17 cellular contexts compared by ENCODE assay signal in the genomic region with DNA sequence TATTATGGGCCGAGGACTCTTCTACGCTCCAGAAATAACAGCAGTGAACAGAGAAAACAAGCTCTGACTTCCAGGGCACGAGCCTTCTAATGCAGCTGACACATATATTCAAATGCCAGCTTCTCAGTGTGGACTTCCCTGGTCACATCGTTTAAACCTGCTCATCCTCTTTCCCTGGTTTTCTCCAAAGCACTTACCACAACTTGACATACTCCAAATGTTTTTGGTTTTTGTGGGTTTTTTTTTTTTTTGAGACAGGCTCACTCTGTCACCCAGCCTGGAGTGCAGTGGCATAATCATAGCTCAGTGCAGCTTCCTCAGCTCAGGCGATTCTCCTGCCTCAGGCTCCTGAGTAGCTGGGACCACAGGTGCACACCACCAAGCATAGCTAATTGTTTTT.
DNase-seq lines count a peak whose midpoint lies in the region; ATAC-seq and TF ChIP-seq lines count a peak whose summit lies in the region.
"Had no signal": no experiment of that assay in that cellular context is flagged by ENCODE, and none has a peak within 500 bp of the region (broad histone marks: within the 10 kb centered on the region; RNA-seq: fewer than 3 reads in every experiment).

No MANE protein-coding gene starts in this region.

- no peak for DNase-seq in right atrium auricular region (ENCODE audit: low spot score)
- DNase-seq in Right ventricle myocardium superior = no peak
- peak; percentile 37 for DNase-seq in kidney epithelial cell (ENCODE audit: low read depth)
- no peak for DNase-seq in T-helper 2 cell
- DNase-seq in GM19238 (ENCODE audit: insufficient read length, low spot score) = no peak
- DNase-seq in foreskin melanocyte = no peak
- DNase-seq: activated CD4-positive, alpha-beta T cell treated with anti-CD3 and anti-CD28 coated beads, Interleukin-2, amount 10 ng/mL, durations not matched to agents 24 days and 14 days; Karpas-422; naive thymus-derived CD4-positive, alpha-beta T cell; NCI-H187 treated with DMSO at 0.1 percent for 48 hours; stimulated activated CD4-positive, alpha-beta T cell treated with anti-CD3 and anti-CD28 coated beads, Interleukin-2, amount 100 ng/mL, for 24 hours; upper lobe of left lung had no signal

- ATAC-seq in Right ventricle myocardium superior (ENCODE audit: poor library complexity) (no peak), SK-N-SH treated with all-trans-retinoic acid at 6 μM for 48 hours (peak; percentile 24), HG03095 (IDR thresholded peaks at IDR 0.05; ENCODE audit: unreplicated experiment) (no peak)
- ATAC-seq: activated naive CD4-positive, alpha-beta T cell treated with anti-CD3 and anti-CD28 coated beads, Interleukin-2, amount 50 U/mL, for 72 hours; left lobe of liver; naive thymus-derived CD4-positive, alpha-beta T cell had no signal

- H3K27ac ChIP-seq in right atrium auricular region = peak overlapping the region; percentile 87 to 94
- H3K27ac ChIP-seq: Peyer's patch had no signal

- H3K4me1 ChIP-seq in right atrium auricular region = peaks cover 0 to 82% of the 10 kb centered on the region in 2 donors

- H3K36me3 ChIP-seq in right atrium auricular region (no peaks in the 10 kb centered on the region), kidney epithelial cell (ENCODE audit: control insufficient read depth, insufficient read depth, low read length) (no peaks in the 10 kb centered on the region)
- H3K36me3 ChIP-seq: Peyer's patch, upper lobe of left lung had no signal

- intact Hi-C loops in Right ventricle myocardium superior (cut with DNase I) = loop anchor here (5.0 kb wide), 1 partner anchor 43 kb away; no protein-coding TSS in a partner anchor

- H3K4me3 ChIP-seq in right atrium auricular region (no peak overlapping the region), kidney epithelial cell (ENCODE audit: low read depth, low read length) (no peak overlapping the region)
- H3K4me3 ChIP-seq: Peyer's patch, upper lobe of left lung had no signal

- H3K27me3 ChIP-seq in right atrium auricular region (no peaks in the 10 kb centered on the region), kidney epithelial cell (ENCODE audit: control insufficient read depth, insufficient read depth, low read length) (no peaks in the 10 kb centered on the region)
- H3K27me3 ChIP-seq: Peyer's patch, upper lobe of left lung had no signal

- H3K9me3 ChIP-seq in right atrium auricular region = no peaks in the 10 kb centered on the region
- H3K9me3 ChIP-seq: Peyer's patch, upper lobe of left lung had no signal

- TF ChIP-seq CTCF in right atrium auricular region (IDR thresholded peaks at IDR 0.05) (no peak), kidney epithelial cell (IDR thresholded peaks at IDR 0.05; ENCODE audit: insufficient read depth, low read length, poor library complexity, severe bottlenecking) (no peak)

TF ChIP-seq in SK-N-SH treated with all-trans-retinoic acid at 6 μM for 48 hours, 23 proteins besides CTCF, POLR2A, EP300 and RAD21:
- TF ChIP-seq ISL1 (CRISPR knock-in tag; IDR thresholded peaks at IDR 0.05) (no peak), GLIS3 (CRISPR knock-in tag; IDR thresholded peaks at IDR 0.05) (no peak), CSDC2 (CRISPR knock-in tag; IDR thresholded peaks at IDR 0.05) (no peak), BACH2 (CRISPR knock-in tag; IDR thresholded peaks at IDR 0.05; ENCODE audit: borderline replicate concordance) (no peak), ZNF565 (CRISPR knock-in tag; conservative IDR thresholded peaks at IDR 0.05; ENCODE audit: low read depth) (no peak), ZFP30 (CRISPR knock-in tag; IDR thresholded peaks at IDR 0.05) (no peak), PPARA (CRISPR knock-in tag; IDR thresholded peaks at IDR 0.05; ENCODE audit: borderline replicate concordance) (no peak), ZNF8 (CRISPR knock-in tag; IDR thresholded peaks at IDR 0.05) (no peak), SNAI2 (CRISPR knock-in tag; IDR thresholded peaks at IDR 0.05) (no peak)
- TF ChIP-seq, protein P1, sequence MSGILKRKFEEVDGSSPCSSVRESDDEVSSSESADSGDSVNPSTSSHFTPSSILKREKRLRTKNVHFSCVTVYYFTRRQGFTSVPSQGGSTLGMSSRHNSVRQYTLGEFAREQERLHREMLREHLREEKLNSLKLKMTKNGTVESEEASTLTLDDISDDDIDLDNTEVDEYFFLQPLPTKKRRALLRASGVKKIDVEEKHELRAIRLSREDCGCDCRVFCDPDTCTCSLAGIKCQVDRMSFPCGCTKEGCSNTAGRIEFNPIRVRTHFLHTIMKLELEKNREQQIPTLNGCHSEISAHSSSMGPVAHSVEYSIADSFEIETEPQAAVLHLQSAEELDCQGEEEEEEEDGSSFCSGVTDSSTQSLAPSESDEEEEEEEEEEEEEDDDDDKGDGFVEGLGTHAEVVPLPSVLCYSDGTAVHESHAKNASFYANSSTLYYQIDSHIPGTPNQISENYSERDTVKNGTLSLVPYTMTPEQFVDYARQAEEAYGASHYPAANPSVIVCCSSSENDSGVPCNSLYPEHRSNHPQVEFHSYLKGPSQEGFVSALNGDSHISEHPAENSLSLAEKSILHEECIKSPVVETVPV (CRISPR knock-in tag; IDR thresholded peaks at IDR 0.05) = no peak
- TF ChIP-seq, protein P2, sequence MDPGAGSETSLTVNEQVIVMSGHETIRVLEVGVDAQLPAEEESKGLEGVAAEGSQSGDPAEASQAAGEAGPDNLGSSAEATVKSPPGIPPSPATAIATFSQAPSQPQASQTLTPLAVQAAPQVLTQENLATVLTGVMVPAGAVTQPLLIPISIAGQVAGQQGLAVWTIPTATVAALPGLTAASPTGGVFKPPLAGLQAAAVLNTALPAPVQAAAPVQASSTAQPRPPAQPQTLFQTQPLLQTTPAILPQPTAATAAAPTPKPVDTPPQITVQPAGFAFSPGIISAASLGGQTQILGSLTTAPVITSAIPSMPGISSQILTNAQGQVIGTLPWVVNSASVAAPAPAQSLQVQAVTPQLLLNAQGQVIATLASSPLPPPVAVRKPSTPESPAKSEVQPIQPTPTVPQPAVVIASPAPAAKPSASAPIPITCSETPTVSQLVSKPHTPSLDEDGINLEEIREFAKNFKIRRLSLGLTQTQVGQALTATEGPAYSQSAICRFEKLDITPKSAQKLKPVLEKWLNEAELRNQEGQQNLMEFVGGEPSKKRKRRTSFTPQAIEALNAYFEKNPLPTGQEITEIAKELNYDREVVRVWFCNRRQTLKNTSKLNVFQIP (CRISPR knock-in tag; IDR thresholded peaks at IDR 0.05; ENCODE audit: borderline replicate concordance, low read depth) = no peak
